In the genomic region with DNA sequence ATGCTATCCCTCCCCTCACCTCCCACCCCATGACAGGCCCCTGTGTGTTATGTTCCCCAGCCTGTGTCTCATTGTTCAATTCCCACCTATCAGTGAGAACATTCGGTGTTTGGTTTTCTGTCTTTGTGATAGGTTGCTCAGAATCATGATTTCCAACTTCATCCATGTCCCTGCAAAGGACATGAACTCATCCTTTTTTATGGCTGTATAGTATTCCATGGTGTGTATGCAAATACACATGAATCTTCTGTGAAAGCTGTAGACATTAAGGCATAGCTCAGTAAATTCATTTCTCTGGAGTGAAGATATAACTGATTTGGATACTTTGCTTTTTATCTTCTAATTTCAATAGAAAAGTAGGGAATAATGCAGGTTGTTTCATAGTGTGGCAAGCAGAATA, we compare ENCODE assay signal across 26 cellular contexts.
"Had no signal": no experiment of that assay in that cellular context is flagged by ENCODE, and none has a peak within 500 bp of the region (broad histone marks: within the 10 kb centered on the region; RNA-seq: fewer than 3 reads in every experiment).

No MANE protein-coding gene starts in this region.

- FAIRE-seq: urothelium cell line had no signal

- H3K27me3 ChIP-seq: stomach, suprapubic skin, testis, thyroid gland, tibial artery, tibial nerve, transverse colon, upper lobe of left lung, upper lobe of right lung, uterus, vagina had no signal

- H3K9me3 ChIP-seq: stomach, suprapubic skin, testis, thoracic aorta, thyroid gland, tibial artery, tibial nerve, transverse colon, upper lobe of left lung, upper lobe of right lung, uterus, vagina had no signal

- DNase-seq: stimulated activated CD4-positive, alpha-beta T cell treated with anti-CD3 and anti-CD28 coated beads, Interleukin-2, amount 100 ng/mL, for 48 hours; stimulated activated CD4-positive, alpha-beta T cell treated with anti-CD3 and anti-CD28 coated beads, Interleukin-4, amount 100 ng/mL, for 1 hour; stimulated activated CD4-positive, alpha-beta T cell treated with anti-CD3 and anti-CD28 coated beads, Interleukin-4, amount 100 ng/mL, for 24 hours; stimulated activated CD4-positive, alpha-beta T cell treated with anti-CD3 and anti-CD28 coated beads, Interleukin-4, amount 100 ng/mL, for 4 hours; stimulated activated CD8-positive, alpha-beta memory T cell treated with anti-CD3 and anti-CD28 coated beads, Interleukin-4, amount 100 ng/mL, for 48 hours; stimulated activated naive B cell treated with anti-CD40 and anti-IgM and Interleukin-4, amounts not matched to agents 10 μg/mL and 1 μg/mL and 100 μg/mL, for 72 hours; stimulated activated naive CD4-positive, alpha-beta T cell; stimulated activated naive CD4-positive, alpha-beta T cell treated with Interleukin-2 at 50 U/mL for 16 hours; stimulated activated naive CD8-positive, alpha-beta T cell treated with anti-CD3 and anti-CD28 coated beads, Interleukin-15, amount 100 ng/mL, for 72 hours; stimulated activated naive CD8-positive, alpha-beta T cell treated with anti-CD3 and anti-CD28 coated beads, Interleukin-15, Interleukin-2, amounts not matched to agents 100 U/mL and 50 U/mL, for 24 hours; stomach; substantia nigra; testis; thyroid gland; tibial artery; transverse colon; trophoblast cell; upper lobe of left lung; upper lobe of right lung; uterus had no signal

- ATAC-seq: stimulated activated memory B cell treated with anti-CD40 and anti-IgM and Interleukin-4, amounts not matched to agents 10 μg/mL and 1 μg/mL and 100 μg/mL, for 72 hours; stimulated activated naive B cell treated with anti-CD40 and anti-IgM and Interleukin-4, amounts not matched to agents 10 μg/mL and 1 μg/mL and 100 μg/mL, for 72 hours; stimulated activated naive CD8-positive, alpha-beta T cell treated with anti-CD3 and anti-CD28 coated beads, Interleukin-15, amount 100 ng/mL, for 72 hours; stimulated activated naive CD8-positive, alpha-beta T cell treated with anti-CD3 and anti-CD28 coated beads, Interleukin-15, Interleukin-2, amounts not matched to agents 100 U/mL and 50 U/mL, for 24 hours; upper lobe of right lung had no signal

- H3K4me3 ChIP-seq: stomach, suprapubic skin, testis, thoracic aorta, thyroid gland, tibial artery, tibial nerve, transverse colon, upper lobe of left lung, upper lobe of right lung, uterus, vagina had no signal

- H3K36me3 ChIP-seq: stomach, suprapubic skin, thoracic aorta, thyroid gland, tibial artery, tibial nerve, transverse colon, upper lobe of left lung, upper lobe of right lung, uterus, vagina had no signal

- H3K4me1 ChIP-seq: suprapubic skin, testis, thyroid gland, transverse colon, uterus, vagina had no signal

- H3K27ac ChIP-seq: stomach, suprapubic skin, testis, thoracic aorta, thyroid gland, tibial artery, transverse colon, upper lobe of left lung, upper lobe of right lung, vagina had no signal
